Comparison of ENCODE assay signal across 9 cellular contexts in genomic region chr5:129447968-129448367, GRCh38. TPM values are rescaled to one million over a fixed set of nuclear protein-coding genes. Genes with fewer than 3 reads are reported as not detected.
"Had no signal": no experiment of that assay in that cellular context is flagged by ENCODE, and none has a peak within 500 bp of the region (broad histone marks: within the 10 kb centered on the region; RNA-seq: fewer than 3 reads in every experiment).

No MANE protein-coding gene starts in this region.

- H3K4me1 ChIP-seq: HAP-1 had no signal

- H3K36me3 Mint-ChIP-seq: IgD-negative memory B cell had no signal

- ATAC-seq: HCT116, HepG2 had no signal

- H3K4me3 ChIP-seq: GM23248, HAP-1 had no signal

- H3K4me1 Mint-ChIP-seq: IgD-negative memory B cell had no signal

- H3K27ac Mint-ChIP-seq: HFFc6, IgD-negative memory B cell had no signal

- H2AFZ ChIP-seq: GM23248 had no signal

- H3K9ac ChIP-seq: GM23248 had no signal

- H3K27me3 Mint-ChIP-seq: IgD-negative memory B cell had no signal

- H3K36me3 ChIP-seq: HAP-1 had no signal

- H3K9me3 ChIP-seq: HAP-1 had no signal

- H3K4me3 Mint-ChIP-seq: HFFc6, IgD-negative memory B cell had no signal

- DNase-seq: GM23248, GOT3, H7, HFFc6 had no signal

- H3K27ac ChIP-seq: GM23248, HL-60 had no signal

RNA-seq across cellular contexts. Expression of gene ADAMTS19, which starts 12.1 kb away (rescaled TPM):
- total RNA-seq: GM23248, HepG2, HFFc6 had no signal
